Comparison of ENCODE assay signal across 27 cellular contexts in the genomic region with DNA sequence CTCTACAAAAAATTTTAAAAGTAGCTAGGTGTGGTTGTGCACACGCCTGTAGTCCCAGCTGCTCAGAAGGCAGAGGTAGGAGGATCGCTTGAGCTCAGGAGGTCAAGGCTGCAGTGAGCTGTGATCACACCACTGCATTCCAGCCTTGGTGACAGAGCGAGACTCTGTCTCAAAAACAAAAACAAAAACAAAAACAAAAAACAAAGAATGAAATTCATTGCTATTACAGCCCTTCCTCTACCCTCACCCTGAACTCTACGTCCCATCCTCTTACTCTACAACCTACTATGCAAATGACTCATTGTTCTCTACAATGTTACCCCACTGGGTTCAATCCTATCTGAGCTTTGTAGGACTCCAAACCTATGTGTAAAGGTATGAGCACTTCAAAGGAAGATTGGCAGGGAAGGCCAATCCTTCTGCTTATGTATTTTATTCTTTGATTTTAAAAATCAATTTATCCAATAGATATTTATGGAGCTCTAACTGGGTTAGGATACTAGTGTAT. TPM values are rescaled to one million over a fixed set of nuclear protein-coding genes. Genes with fewer than 3 reads are reported as not detected.
DNase-seq lines count a peak whose midpoint lies in the region; ATAC-seq and TF ChIP-seq lines count a peak whose summit lies in the region.
"Had no signal": no experiment of that assay in that cellular context is flagged by ENCODE, and none has a peak within 500 bp of the region (broad histone marks: within the 10 kb centered on the region; RNA-seq: fewer than 3 reads in every experiment).

No MANE protein-coding gene starts in this region.

- no peak overlapping the region for H3K4me3 Mint-ChIP-seq in activated T-cell treated with anti-CD3 and anti-CD28 coated beads, Interleukin-2, amount 50 U/mL, for 24 hours
- no peak overlapping the region for H3K4me3 Mint-ChIP-seq in activated T-cell treated with anti-CD3 and anti-CD28 coated beads, Interleukin-2, amount 50 U/mL, for 4 hours
- H3K4me3 Mint-ChIP-seq: activated CD8-positive, alpha-beta memory T cell treated with anti-CD3 and anti-CD28 coated beads, Interleukin-2, amount 10 ng/mL, durations not matched to agents 7 days and 5 days; B cell; effector memory CD8-positive, alpha-beta T cell; HFFc6; T-cell had no signal

- peaks cover 48 to 82% (median 60%) of the 10 kb centered on the region in 10 experiments for H3K4me1 ChIP-seq in BLaER1 treated with 17β-estradiol and CSF1 and Interleukin-3, amounts not matched to agents 10 nM and 100 nM
- H3K4me1 ChIP-seq in Panc1 (ENCODE audit: control insufficient read depth, insufficient read depth, low read length): peaks cover 26% of the 10 kb centered on the region
- H3K4me1 ChIP-seq: breast epithelium, gastroesophageal sphincter, SJSA1 had no signal

- H3K4me2 ChIP-seq in BLaER1 treated with 17β-estradiol and CSF1 and Interleukin-3, amounts not matched to agents 10 nM and 100 nM: peak overlapping the region in 8 of 11 experiments; percentile 31 to 92 (median 67); a peak in 12 of 22 replicates

- H3K9me3 Mint-ChIP-seq in activated T-cell treated with anti-CD3 and anti-CD28 coated beads, Interleukin-2, amount 50 U/mL, for 24 hours: no peaks in the 10 kb centered on the region
- no peaks in the 10 kb centered on the region for H3K9me3 Mint-ChIP-seq in activated T-cell treated with anti-CD3 and anti-CD28 coated beads, Interleukin-2, amount 50 U/mL, for 4 hours
- H3K9me3 Mint-ChIP-seq: effector memory CD8-positive, alpha-beta T cell; HFFc6; T-cell had no signal

- peak overlapping the region; percentile 95 for H3K27ac Mint-ChIP-seq in activated T-cell treated with anti-CD3 and anti-CD28 coated beads, Interleukin-2, amount 50 U/mL, for 24 hours
- H3K27ac Mint-ChIP-seq: B cell, HFFc6 had no signal

- in situ Hi-C loops in Panc1 (cut with HindIII; ENCODE audit: low pct_unique_long_range_greater_than_20kb, low sequenced_read_pairs): no loop called here

- CTCF ChIA-PET in Panc1 (lab: Charles Lee): interaction anchor here (0.6 kb wide), 1 partner anchor 128 kb away, joined by 3 read pairs; no protein-coding TSS in a partner anchor

- H4K20me1 ChIP-seq in BLaER1 treated with 17β-estradiol and CSF1 and Interleukin-3, amounts not matched to agents 10 nM and 100 nM: no peaks in the 10 kb centered on the region

- ATAC-seq in activated T-cell treated with anti-CD3 and anti-CD28 coated beads, Interleukin-2, amount 50 U/mL, for 4 hours: no peak
- ATAC-seq in Panc1: no peak
- no peak for ATAC-seq in GM18520 (IDR thresholded peaks at IDR 0.05; ENCODE audit: unreplicated experiment)
- ATAC-seq: activated CD8-positive, alpha-beta memory T cell treated with anti-CD3 and anti-CD28 coated beads, Interleukin-2, amount 10 ng/mL, durations not matched to agents 7 days and 5 days; effector memory CD8-positive, alpha-beta T cell; gastroesophageal sphincter; T-cell had no signal

- H3K4me1 Mint-ChIP-seq in activated T-cell treated with anti-CD3 and anti-CD28 coated beads, Interleukin-2, amount 50 U/mL, for 24 hours (ENCODE audit: low read depth): peaks cover 43% of the 10 kb centered on the region
- H3K4me1 Mint-ChIP-seq in activated T-cell treated with anti-CD3 and anti-CD28 coated beads, Interleukin-2, amount 50 U/mL, for 4 hours (ENCODE audit: low read depth): peaks cover 25% of the 10 kb centered on the region

- H3K36me3 Mint-ChIP-seq in activated T-cell treated with anti-CD3 and anti-CD28 coated beads, Interleukin-2, amount 50 U/mL, for 24 hours (ENCODE audit: low read depth): no peaks in the 10 kb centered on the region
- no peaks in the 10 kb centered on the region for H3K36me3 Mint-ChIP-seq in activated T-cell treated with anti-CD3 and anti-CD28 coated beads, Interleukin-2, amount 50 U/mL, for 4 hours (ENCODE audit: insufficient read depth)
- H3K36me3 Mint-ChIP-seq: activated CD8-positive, alpha-beta memory T cell treated with anti-CD3 and anti-CD28 coated beads, Interleukin-2, amount 10 ng/mL, durations not matched to agents 7 days and 5 days; T-cell had no signal

- no peaks in the 10 kb centered on the region for H3K36me3 ChIP-seq in BLaER1 treated with 17β-estradiol and CSF1 and Interleukin-3, amounts not matched to agents 10 nM and 100 nM
- H3K36me3 ChIP-seq in Panc1 (ENCODE audit: control insufficient read depth, insufficient read depth, low read length): no peaks in the 10 kb centered on the region
- H3K36me3 ChIP-seq: breast epithelium, gastroesophageal sphincter, SJSA1 had no signal

- H3K27me3 ChIP-seq in BLaER1 treated with 17β-estradiol and CSF1 and Interleukin-3, amounts not matched to agents 10 nM and 100 nM: no peaks in the 10 kb centered on the region
- no peaks in the 10 kb centered on the region for H3K27me3 ChIP-seq in Panc1 (ENCODE audit: control insufficient read depth, insufficient read depth, low read length)
- H3K27me3 ChIP-seq: breast epithelium, gastroesophageal sphincter, SJSA1 had no signal

- POLR2A ChIA-PET in Panc1 (lab: Charles Lee): no interaction called here

- no peaks in the 10 kb centered on the region for H3K9me3 ChIP-seq in BLaER1 treated with 17β-estradiol and CSF1 and Interleukin-3, amounts not matched to agents 10 nM and 100 nM (replicated peaks in 1 of 11)
- no peaks in the 10 kb centered on the region for H3K9me3 ChIP-seq in Panc1 (ENCODE audit: control insufficient read depth, insufficient read depth, low read depth, low read length)
- H3K9me3 ChIP-seq: breast epithelium, gastroesophageal sphincter, SJSA1 had no signal

- no peak overlapping the region for H3K4me3 ChIP-seq in BLaER1 treated with 17β-estradiol and CSF1 and Interleukin-3, amounts not matched to agents 10 nM and 100 nM
- H3K4me3 ChIP-seq in Panc1 (ENCODE audit: low read depth in 2 of 2, low read length in 2 of 2): no peak overlapping the region
- H3K4me3 ChIP-seq: breast epithelium, gastroesophageal sphincter, SJSA1, skin epidermis had no signal

- BruUV-seq in Panc1 (replicated peaks; lab: Mats Ljungman, UMichigan): no TSS peak

- intact Hi-C loops in Panc1 (cut with micrococcal nuclease; ENCODE audit: unreplicated experiment): no loop called here

- H3K9ac ChIP-seq in BLaER1 treated with 17β-estradiol and CSF1 and Interleukin-3, amounts not matched to agents 10 nM and 100 nM: no peak overlapping the region

- TF ChIP-seq CTCF in Panc1 (IDR thresholded peaks at IDR 0.05): no peak

- H3K27me3 Mint-ChIP-seq in activated T-cell treated with anti-CD3 and anti-CD28 coated beads, Interleukin-2, amount 50 U/mL, for 24 hours: no peaks in the 10 kb centered on the region
- no peaks in the 10 kb centered on the region for H3K27me3 Mint-ChIP-seq in activated T-cell treated with anti-CD3 and anti-CD28 coated beads, Interleukin-2, amount 50 U/mL, for 4 hours (ENCODE audit: low read depth)
- H3K27me3 Mint-ChIP-seq: activated CD8-positive, alpha-beta memory T cell treated with anti-CD3 and anti-CD28 coated beads, Interleukin-2, amount 10 ng/mL, durations not matched to agents 7 days and 5 days; B cell; effector memory CD8-positive, alpha-beta T cell; T-cell had no signal

- no peak for DNase-seq in activated T-cell treated with anti-CD3 and anti-CD28 coated beads, Interleukin-2, amount 50 U/mL, for 24 hours
- no peak for DNase-seq in activated T-cell treated with anti-CD3 and anti-CD28 coated beads, Interleukin-2, amount 50 U/mL, for 4 hours
- DNase-seq in Panc1 (ENCODE audit: low read depth, low spot score) (no peak), iPS-NIHi11 (ENCODE audit: low spot score) (peak; percentile 31), DMS53 treated with DMSO at 0.1 percent for 48 hours (lab: John Stamatoyannopoulos, UW; ENCODE audit: unreplicated experiment) (no peak), NCI-H128 (lab: John Stamatoyannopoulos, UW; ENCODE audit: unreplicated experiment) (no peak)
- DNase-seq: activated CD4-positive, alpha-beta T cell treated with anti-CD3 and anti-CD28 coated beads for 4 hours; activated CD8-positive, alpha-beta memory T cell treated with anti-CD3 and anti-CD28 coated beads, Interleukin-2, amount 10 ng/mL, durations not matched to agents 7 days and 5 days; amygdala; effector memory CD8-positive, alpha-beta T cell; HFFc6; mammary epithelial cell; NCI-H187; NCI-H2171 treated with DMSO at 0.1 percent for 48 hours; NCI-H524; stimulated activated CD4-positive, alpha-beta T cell treated with anti-CD3 and anti-CD28 coated beads, Interleukin-2, amount 100 ng/mL, for 24 hours; T-cell had no signal

- peak overlapping the region in 1 of 11 experiments; percentile 61; a peak in 1 of 22 replicates for H3K27ac ChIP-seq in BLaER1 treated with 17β-estradiol and CSF1 and Interleukin-3, amounts not matched to agents 10 nM and 100 nM
- 0 out of 2 replicates have a peak overlapping the region, but pooled peaks have one; percentile 39 for H3K27ac ChIP-seq in Panc1 (ENCODE audit: low read length)
- H3K27ac ChIP-seq: SJSA1 had no signal

RNA-seq across cellular contexts. Expression of gene NINJ2, which starts 39.3 kb away (rescaled TPM):
- 1 to 10 TPM; 2.6 to 3.7 (median 2.7) TPM for total RNA-seq in activated T-cell treated with anti-CD3 and anti-CD28 coated beads, Interleukin-2, amount 50 U/mL, for 4 hours
- total RNA-seq in Panc1 (2021; ENCODE audit: unreplicated experiment): 1.9 TPM
- polyA plus RNA-seq in Panc1 (2012; ENCODE audit: insufficient read length): 2.2 TPM
- total RNA-seq: A673, HFFc6, kidney epithelial cell, LHCN-M2, SJSA1 had no signal
